In genomic region chr11:3865388-3866193, GRCh38 we compare ENCODE assay signal across 8 cellular contexts. TPM values are rescaled to one million over a fixed set of nuclear protein-coding genes. Genes with fewer than 3 reads are reported as not detected.
A peak's percentile ranks its signal among the peaks of the same experiment; 100 is the strongest.
DNase-seq lines count a peak whose midpoint lies in the region; ATAC-seq and TF ChIP-seq lines count a peak whose summit lies in the region.

No MANE protein-coding gene starts in this region.

- H3K36me3 Mint-ChIP-seq in IgD-negative memory B cell (peaks cover 4% of the 10 kb centered on the region), naive B cell (no peaks in the 10 kb centered on the region)

- H3K4me1 Mint-ChIP-seq in IgD-negative memory B cell: peaks cover 61 to 66% (median 62%) of the 10 kb centered on the region in 3 donors
- H3K4me1 Mint-ChIP-seq in naive B cell: peaks cover 65 to 92% (median 85%) of the 10 kb centered on the region in 3 donors

- H3K36me3 ChIP-seq in brain microvascular endothelial cell (replicated peaks): no peaks in the 10 kb centered on the region

- in situ Hi-C loops in brain microvascular endothelial cell (cut with HindIII; ENCODE audit: low pct_ligation_motif_present, low sequenced_read_pairs): no loop called here

- H3K9me3 Mint-ChIP-seq in IgD-negative memory B cell (no peaks in the 10 kb centered on the region), naive B cell (no peaks in the 10 kb centered on the region)

- H3K4me3 Mint-ChIP-seq in IgD-negative memory B cell: peak overlapping the region in 2 of 4 donors; percentile 58 to 79
- H3K4me3 Mint-ChIP-seq in naive B cell: peak overlapping the region; percentile 33 to 88 (median 71)

- no peak overlapping the region for H3K4me3 ChIP-seq in brain microvascular endothelial cell (ENCODE audit: low read depth, low read length)

- DNase-seq in Daoy (ENCODE audit: low read depth): peak; percentile 58
- DNase-seq in brain microvascular endothelial cell: peak; percentile 43
- DNase-seq in naive B cell: peak; percentile 36
- no peak for DNase-seq in NK-92 (lab: John Stamatoyannopoulos, UW; ENCODE audit: unreplicated experiment)
- DNase-seq in COLO668 (lab: John Stamatoyannopoulos, UW; ENCODE audit: unreplicated experiment): no peak

- peak overlapping the region; percentile 1 to 71 (median 37) for H3K27ac Mint-ChIP-seq in IgD-negative memory B cell
- peak overlapping the region; percentile 19 to 95 (median 70) for H3K27ac Mint-ChIP-seq in naive B cell

- H3K27me3 ChIP-seq in brain microvascular endothelial cell (replicated peaks): no peaks in the 10 kb centered on the region

- ATAC-seq in naive B cell (ENCODE audit: low read depth in 2 of 2) (peak; percentile 63 to 73), HG03354 (IDR thresholded peaks at IDR 0.05; ENCODE audit: poor library complexity, severe bottlenecking, unreplicated experiment) (no peak), GM21447 (IDR thresholded peaks at IDR 0.05; ENCODE audit: unreplicated experiment) (no peak)

- no peak for TF ChIP-seq CTCF in brain microvascular endothelial cell (IDR thresholded peaks at IDR 0.05; ENCODE audit: low read depth, low read length, missing control alignments)

- no peaks in the 10 kb centered on the region for H3K27me3 Mint-ChIP-seq in IgD-negative memory B cell
- H3K27me3 Mint-ChIP-seq in naive B cell: no peaks in the 10 kb centered on the region

- H3K27ac ChIP-seq in brain microvascular endothelial cell: peak overlapping the region; percentile 20

RNA-seq across cellular contexts. Expression of gene STIM1, which starts 10.1 kb away (rescaled TPM):
- total RNA-seq in Daoy (2014; rRNA removed; shearing (Covaris generic)): 7.7 and 13.5 TPM in 2 replicates
- 22.1 TPM for polyA plus RNA-seq in IgD-negative memory B cell
- 10 to 100 TPM; 29.1 to 51.9 (median 35.0) TPM for polyA plus RNA-seq in naive B cell (ENCODE audit: low read depth in 6 of 6)

RNA-seq across cellular contexts. Expression of gene RHOG, which starts 24.8 kb away (rescaled TPM):
- total RNA-seq in Daoy (2014; rRNA removed; shearing (Covaris generic)): 13.4 and 17.3 TPM in 2 replicates
- polyA plus RNA-seq in IgD-negative memory B cell (199 TPM), naive B cell (ENCODE audit: low read depth in 6 of 6) (100 to 1,000 TPM in 5 of 6 donors, 10 to 100 TPM in 1; 88.9 to 144 (median 117) TPM)

RNA-seq across cellular contexts. Expression of gene PGAP2, which starts 57.2 kb away (rescaled TPM):
- 6.8 and 14.5 TPM in 2 replicates for total RNA-seq in Daoy (2014; rRNA removed; shearing (Covaris generic))
- polyA plus RNA-seq in IgD-negative memory B cell (20.1 TPM), naive B cell (ENCODE audit: low read depth in 6 of 6) (10 to 100 TPM; 16.6 to 29.1 (median 19.3) TPM)

Comparison
In these comparisons a context has a peak if more than half of its experiments do, and no peak if none do; other contexts are left out.
1. DNase-seq: peak in Daoy (single experiment), brain microvascular endothelial cell (single experiment) and naive B cell (single experiment); none in NK-92 (single experiment) and COLO668 (single experiment).
2. ATAC-seq: peak in naive B cell (2 of 2); none in HG03354 (single experiment) and GM21447 (single experiment).